15 cellular contexts compared by ENCODE assay signal in the genomic region with DNA sequence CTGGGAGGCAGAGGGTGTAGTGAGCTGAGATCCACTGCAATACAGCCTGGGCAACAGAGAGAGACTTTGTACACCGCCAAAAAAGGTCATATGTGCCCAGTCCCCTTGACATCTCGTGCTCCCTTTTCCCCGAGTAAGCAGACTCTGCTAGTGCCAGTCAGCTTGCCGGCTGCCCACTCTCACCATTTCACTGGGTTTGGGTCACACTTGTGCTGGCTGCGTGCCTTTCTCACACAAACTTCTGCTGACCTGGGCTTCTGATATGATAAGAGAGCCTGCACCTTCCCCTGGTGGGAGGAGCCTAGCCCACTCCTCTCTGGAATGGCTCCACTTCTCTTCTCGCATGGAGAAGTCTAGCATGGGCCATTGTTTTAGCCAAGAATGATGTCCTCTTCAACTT. TPM values are rescaled to one million over a fixed set of nuclear protein-coding genes. Genes with fewer than 3 reads are reported as not detected.
DNase-seq lines count a peak whose midpoint lies in the region; ATAC-seq and TF ChIP-seq lines count a peak whose summit lies in the region.
"Had no signal": no experiment of that assay in that cellular context is flagged by ENCODE, and none has a peak within 500 bp of the region (broad histone marks: within the 10 kb centered on the region; RNA-seq: fewer than 3 reads in every experiment).

No MANE protein-coding gene starts in this region.

- no peak overlapping the region for H3K4me3 ChIP-seq in psoas muscle

- TF ChIP-seq CTCF in chondrocyte (IDR thresholded peaks at IDR 0.05) (no peak), psoas muscle (IDR thresholded peaks at IDR 0.05) (no peak)

- no peaks in the 10 kb centered on the region for H3K27me3 ChIP-seq in psoas muscle (ENCODE audit: insufficient read depth in 3 of 3, low read length in 2 of 3)

- H3K4me1 Mint-ChIP-seq in activated CD4-positive, alpha-beta T cell treated with anti-CD3 and anti-CD28 coated beads, Interleukin-2, amount 10 ng/mL, durations not matched to agents 24 days and 14 days: peaks cover 4% of the 10 kb centered on the region
- H3K4me1 Mint-ChIP-seq in activated CD4-positive, alpha-beta T cell treated with anti-CD3 and anti-CD28 coated beads for 36 hours: peaks cover 42% of the 10 kb centered on the region
- peaks cover 77% of the 10 kb centered on the region for H3K4me1 Mint-ChIP-seq in chondrocyte (ENCODE audit: low read depth)

- H3K9me3 Mint-ChIP-seq in activated CD4-positive, alpha-beta T cell treated with anti-CD3 and anti-CD28 coated beads, Interleukin-2, amount 10 ng/mL, durations not matched to agents 24 days and 14 days: no peaks in the 10 kb centered on the region
- peaks cover 6% of the 10 kb centered on the region for H3K9me3 Mint-ChIP-seq in activated CD4-positive, alpha-beta T cell treated with anti-CD3 and anti-CD28 coated beads for 36 hours (ENCODE audit: low read depth)
- peaks cover 3% of the 10 kb centered on the region for H3K9me3 Mint-ChIP-seq in chondrocyte (ENCODE audit: low read depth)
- H3K9me3 Mint-ChIP-seq: CD14-positive monocyte had no signal

- WGBS in psoas muscle, 3 donors: 57 to 82% (median 72%) methylated on average over 6 of the region's 6 CpGs

- POLR2A ChIA-PET in activated CD4-positive, alpha-beta T cell treated with anti-CD3 and anti-CD28 coated beads for 36 hours (lab: Charles Lee): no interaction called here

- peaks cover 29% of the 10 kb centered on the region for H3K4me1 ChIP-seq in psoas muscle

- peak overlapping the region; percentile 17 for H3K27ac ChIP-seq in psoas muscle
- H3K27ac ChIP-seq: 22Rv1, HL-60 had no signal

- no peak for ATAC-seq in activated CD4-positive, alpha-beta T cell treated with anti-CD3 and anti-CD28 coated beads for 36 hours
- no peak for ATAC-seq in psoas muscle
- no peak for ATAC-seq in GM18907 (IDR thresholded peaks at IDR 0.05; ENCODE audit: unreplicated experiment)
- ATAC-seq: CD8-positive, alpha-beta T cell had no signal

- no peaks in the 10 kb centered on the region for H3K9me3 ChIP-seq in psoas muscle
- H3K9me3 ChIP-seq: Caco-2 had no signal

- H3K27me3 Mint-ChIP-seq in activated CD4-positive, alpha-beta T cell treated with anti-CD3 and anti-CD28 coated beads, Interleukin-2, amount 10 ng/mL, durations not matched to agents 24 days and 14 days: peaks cover 4% of the 10 kb centered on the region
- H3K27me3 Mint-ChIP-seq in activated CD4-positive, alpha-beta T cell treated with anti-CD3 and anti-CD28 coated beads for 36 hours: no peaks in the 10 kb centered on the region
- H3K27me3 Mint-ChIP-seq in chondrocyte (ENCODE audit: low read depth): no peaks in the 10 kb centered on the region

- H3K36me3 ChIP-seq in psoas muscle (ENCODE audit: insufficient read depth in 1 of 2, low read depth in 1 of 2): no peaks in the 10 kb centered on the region

- peak; percentile 48 for DNase-seq in activated CD4-positive, alpha-beta T cell treated with anti-CD3 and anti-CD28 coated beads, Interleukin-2, amount 10 ng/mL, durations not matched to agents 24 days and 14 days
- no peak for DNase-seq in activated CD4-positive, alpha-beta T cell treated with anti-CD3 and anti-CD28 coated beads for 36 hours
- DNase-seq in chondrocyte (ENCODE audit: low spot score) (no peak), psoas muscle (no peak), NCI-H774 (lab: John Stamatoyannopoulos, UW) (no peak)
- no peak for DNase-seq in activated CD8-positive, alpha-beta memory T cell treated with anti-CD3 and anti-CD28 coated beads for 24 hours
- DNase-seq: Caco-2; CD8-positive, alpha-beta T cell; DMS53; GF-D8; HCEC 1CT had no signal

- intact Hi-C loops in activated CD4-positive, alpha-beta T cell treated with anti-CD3 and anti-CD28 coated beads, Interleukin-2, amount 10 ng/mL, durations not matched to agents 24 days and 14 days (cut with micrococcal nuclease): no loop called here
- intact Hi-C loops in activated CD4-positive, alpha-beta T cell treated with anti-CD3 and anti-CD28 coated beads for 36 hours (cut with DNase I, micrococcal nuclease): no loop called here
- intact Hi-C loops in psoas muscle (cut with DNase I): loop anchor here (10.0 kb wide), 2 partner anchors 685 to 805 kb away; no protein-coding TSS in a partner anchor

- no peak overlapping the region for H3K27ac Mint-ChIP-seq in activated CD4-positive, alpha-beta T cell treated with anti-CD3 and anti-CD28 coated beads, Interleukin-2, amount 10 ng/mL, durations not matched to agents 24 days and 14 days
- no peak overlapping the region for H3K27ac Mint-ChIP-seq in activated CD4-positive, alpha-beta T cell treated with anti-CD3 and anti-CD28 coated beads for 36 hours
- H3K27ac Mint-ChIP-seq in chondrocyte (ENCODE audit: unreplicated experiment): peak overlapping the region; percentile 92
- H3K27ac Mint-ChIP-seq: CD8-positive, alpha-beta T cell had no signal

- H3K4me3 Mint-ChIP-seq in activated CD4-positive, alpha-beta T cell treated with anti-CD3 and anti-CD28 coated beads, Interleukin-2, amount 10 ng/mL, durations not matched to agents 24 days and 14 days: no peak overlapping the region
- H3K4me3 Mint-ChIP-seq in activated CD4-positive, alpha-beta T cell treated with anti-CD3 and anti-CD28 coated beads for 36 hours: no peak overlapping the region
- H3K4me3 Mint-ChIP-seq in chondrocyte (ENCODE audit: unreplicated experiment): no peak overlapping the region
- H3K4me3 Mint-ChIP-seq: CD14-positive monocyte; CD8-positive, alpha-beta T cell had no signal

- CTCF ChIA-PET in activated CD4-positive, alpha-beta T cell treated with anti-CD3 and anti-CD28 coated beads for 36 hours (lab: Charles Lee): interaction anchor here (0.6 to 10.4 kb wide), 5 partner anchors 7 to 414 kb away, joined by 3 to 160 read pairs (median 20); no protein-coding TSS in a partner anchor

- H3K36me3 Mint-ChIP-seq in activated CD4-positive, alpha-beta T cell treated with anti-CD3 and anti-CD28 coated beads, Interleukin-2, amount 10 ng/mL, durations not matched to agents 24 days and 14 days (ENCODE audit: low read depth): no peaks in the 10 kb centered on the region
- peaks cover 4% of the 10 kb centered on the region for H3K36me3 Mint-ChIP-seq in activated CD4-positive, alpha-beta T cell treated with anti-CD3 and anti-CD28 coated beads for 36 hours (ENCODE audit: low read depth)
- H3K36me3 Mint-ChIP-seq in chondrocyte (ENCODE audit: low read depth): peaks cover 3% of the 10 kb centered on the region

RNA-seq across cellular contexts. Expression of gene MPP7, which starts 53.4 kb away (rescaled TPM):
- 0.43 and 0.54 TPM in 2 replicates for total RNA-seq in activated CD4-positive, alpha-beta T cell treated with anti-CD3 and anti-CD28 coated beads, Interleukin-2, amount 10 ng/mL, durations not matched to agents 24 days and 14 days
- total RNA-seq in activated CD4-positive, alpha-beta T cell treated with anti-CD3 and anti-CD28 coated beads for 36 hours: 10 to 100 TPM; 10.9 to 11.0 TPM
- 20.1 to 21.7 TPM (median 21.0 TPM) in 3 replicates for total RNA-seq in chondrocyte
- 10 to 100 TPM; 11.3 to 12.5 (median 12.3) TPM for total RNA-seq in psoas muscle
- polyA plus RNA-seq in psoas muscle: 1 to 10 TPM; 2.3 to 6.5 (median 6.5) TPM

Comparison
In these comparisons a context has a peak if more than half of its experiments do, and no peak if none do; other contexts are left out.
1. intact Hi-C loops: an anchor here in psoas muscle (10.0 kb wide); none called in activated CD4-positive, alpha-beta T cell treated with anti-CD3 and anti-CD28 coated beads, Interleukin-2, amount 10 ng/mL, durations not matched to agents 24 days and 14 days and activated CD4-positive, alpha-beta T cell treated with anti-CD3 and anti-CD28 coated beads for 36 hours.